10 cellular contexts compared by ENCODE assay signal in the genomic region with DNA sequence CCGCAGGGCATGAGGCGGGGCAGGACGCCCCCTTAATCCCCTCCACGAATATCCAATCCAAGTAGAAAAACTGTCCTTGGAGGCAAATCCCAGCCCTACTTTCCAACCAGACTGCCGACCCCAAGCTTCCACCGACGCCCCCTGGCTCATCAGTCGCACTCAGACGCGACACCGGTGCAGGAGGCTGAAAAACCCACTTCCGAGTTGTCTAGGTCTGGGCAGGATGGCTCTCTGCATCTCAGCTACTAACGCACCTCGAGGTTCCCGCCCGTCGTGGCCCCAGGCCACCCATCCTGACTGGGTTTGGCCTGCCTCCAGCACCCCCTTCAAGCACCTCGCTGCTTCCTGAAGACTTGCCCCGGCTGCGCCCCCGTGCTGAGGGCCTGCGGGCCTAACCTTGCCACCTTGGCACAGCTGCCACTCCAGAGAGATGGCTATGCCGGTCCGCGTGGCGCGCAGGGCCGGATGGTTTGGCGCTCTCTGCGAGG. TPM values are rescaled to one million over a fixed set of nuclear protein-coding genes. Genes with fewer than 3 reads are reported as not detected.
DNase-seq lines count a peak whose midpoint lies in the region; ATAC-seq, FAIRE-seq and TF ChIP-seq lines count a peak whose summit lies in the region.
"Had no signal": no experiment of that assay in that cellular context is flagged by ENCODE, and none has a peak within 500 bp of the region (broad histone marks: within the 10 kb centered on the region; RNA-seq: fewer than 3 reads in every experiment).

No MANE protein-coding gene starts in this region.

- dilution Hi-C loops in keratinocyte (cut with MboI; ENCODE audit: extremely low pct_ligation_motif_present, low sequenced_read_pairs) = no loop called here

- H3K9me3 ChIP-seq in HUES48 (ENCODE audit: control insufficient read depth, insufficient read depth, low read length) = no peaks in the 10 kb centered on the region
- H3K9me3 ChIP-seq in astrocyte (ENCODE audit: insufficient read depth, low read depth, low read length) = no peaks in the 10 kb centered on the region
- H3K9me3 ChIP-seq in keratinocyte (ENCODE audit: control insufficient read depth, low read depth, low read length) = no peaks in the 10 kb centered on the region

- DNase-seq in astrocyte (ENCODE audit: low read depth) (no peak), keratinocyte (ENCODE audit: low read depth, low spot score) (no peak), cerebellum (ENCODE audit: low spot score) (no peak), retina (no peak)
- DNase-seq in stimulated activated naive B cell treated with anti-CD40 and anti-IgM and Interleukin-4, amounts not matched to agents 10 μg/mL and 1 μg/mL and 100 μg/mL, for 72 hours = no peak

- no peaks in the 10 kb centered on the region; the same call in 1 of the 2 replicates for H3K36me3 ChIP-seq in HUES48 (ENCODE audit: control insufficient read depth, insufficient read depth, low read length)
- no peaks in the 10 kb centered on the region for H3K36me3 ChIP-seq in astrocyte (ENCODE audit: insufficient read depth, low read length)
- no peaks in the 10 kb centered on the region for H3K36me3 ChIP-seq in keratinocyte (ENCODE audit: control insufficient read depth in 2 of 2, extremely low read depth in 1 of 2, insufficient read depth in 2 of 2, low read length in 2 of 2)

- peak overlapping the region; percentile 84 for H3K4me3 Mint-ChIP-seq in astrocyte (ENCODE audit: unreplicated experiment)
- H3K4me3 Mint-ChIP-seq in stimulated activated naive B cell treated with anti-CD40 and anti-IgM and Interleukin-4, amounts not matched to agents 10 μg/mL and 1 μg/mL and 100 μg/mL, for 72 hours = peak overlapping the region; percentile 77 to 80

- H2AFZ ChIP-seq in astrocyte (ENCODE audit: low read depth, low read length) (peak overlapping the region; percentile 62), keratinocyte (ENCODE audit: control insufficient read depth, low read length) (peak overlapping the region; percentile 32)

- peaks cover 22% of the 10 kb centered on the region for H3K27me3 Mint-ChIP-seq in astrocyte (ENCODE audit: low read depth, unreplicated experiment)
- H3K27me3 Mint-ChIP-seq in stimulated activated naive B cell treated with anti-CD40 and anti-IgM and Interleukin-4, amounts not matched to agents 10 μg/mL and 1 μg/mL and 100 μg/mL, for 72 hours = peaks cover 57 to 79% of the 10 kb centered on the region in 2 donors

- no peaks in the 10 kb centered on the region for H3K9me1 ChIP-seq in keratinocyte (ENCODE audit: control insufficient read depth, extremely low read depth, insufficient read depth, low read length)

- FAIRE-seq in astrocyte (lab: Jason Lieb, UNC) = no peak
- no peak for FAIRE-seq in keratinocyte (lab: Jason Lieb, UNC)

- H3K27ac ChIP-seq in HUES48 (ENCODE audit: low read depth, low read length) (peak overlapping the region; percentile 71), astrocyte (ENCODE audit: low read depth, low read length) (no peak overlapping the region), keratinocyte (ENCODE audit: control insufficient read depth, insufficient read depth, low read length) (no peak overlapping the region)
- H3K27ac ChIP-seq: epithelial cell of prostate had no signal

- H3K4me1 Mint-ChIP-seq in astrocyte (ENCODE audit: low read depth, unreplicated experiment) = peaks cover 9% of the 10 kb centered on the region
- peaks cover 15 to 22% of the 10 kb centered on the region in 2 donors for H3K4me1 Mint-ChIP-seq in stimulated activated naive B cell treated with anti-CD40 and anti-IgM and Interleukin-4, amounts not matched to agents 10 μg/mL and 1 μg/mL and 100 μg/mL, for 72 hours

- no peaks in the 10 kb centered on the region for H3K36me3 Mint-ChIP-seq in astrocyte (ENCODE audit: low read depth, unreplicated experiment)
- no peaks in the 10 kb centered on the region for H3K36me3 Mint-ChIP-seq in stimulated activated naive B cell treated with anti-CD40 and anti-IgM and Interleukin-4, amounts not matched to agents 10 μg/mL and 1 μg/mL and 100 μg/mL, for 72 hours

- peak in 1 of 2 donors; percentile 31 for ATAC-seq in stimulated activated naive B cell treated with anti-CD40 and anti-IgM and Interleukin-4, amounts not matched to agents 10 μg/mL and 1 μg/mL and 100 μg/mL, for 72 hours (replicated peaks)
- no peak for ATAC-seq in GM19395 (IDR thresholded peaks at IDR 0.05; ENCODE audit: unreplicated experiment)
- ATAC-seq in HG02870 (IDR thresholded peaks at IDR 0.05; ENCODE audit: unreplicated experiment) = no peak

- H3K4me1 ChIP-seq in HUES48 (ENCODE audit: control insufficient read depth, insufficient read depth, low read length) (peaks cover 36% of the 10 kb centered on the region), astrocyte (ENCODE audit: insufficient read depth, low read length) (peaks cover 15% of the 10 kb centered on the region), keratinocyte (ENCODE audit: control insufficient read depth, extremely low read depth, insufficient read depth, low read length) (peaks cover 5% of the 10 kb centered on the region)

- TF ChIP-seq CTCF in astrocyte (IDR thresholded peaks at IDR 0.05; ENCODE audit: insufficient read depth, low read depth, low read length) (no peak), keratinocyte (optimal IDR thresholded peaks at IDR 0.05 in 1 of 3, IDR thresholded peaks at IDR 0.05 in 1 of 3, conservative IDR thresholded peaks at IDR 0.05 in 1 of 3; ENCODE audit: extremely low read depth in 1 of 3, insufficient read depth in 2 of 3, low read length in 3 of 3) (no peak)

- peak overlapping the region; percentile 87 for H3K4me3 ChIP-seq in HUES48 (ENCODE audit: low read depth, low read length)
- H3K4me3 ChIP-seq in astrocyte (ENCODE audit: insufficient read depth, low read depth, low read length) = peak overlapping the region; percentile 44
- peak overlapping the region in 1 of 3 experiments; percentile 21 for H3K4me3 ChIP-seq in keratinocyte (ENCODE audit: control insufficient read depth in 2 of 3, extremely low read depth in 1 of 3, insufficient read depth in 2 of 3, low read depth in 1 of 3, low read length in 3 of 3)

- H3K9me3 Mint-ChIP-seq in astrocyte (ENCODE audit: unreplicated experiment) = no peaks in the 10 kb centered on the region
- H3K9me3 Mint-ChIP-seq in stimulated activated naive B cell treated with anti-CD40 and anti-IgM and Interleukin-4, amounts not matched to agents 10 μg/mL and 1 μg/mL and 100 μg/mL, for 72 hours = no peaks in the 10 kb centered on the region

- H3K27me3 ChIP-seq in HUES48 (ENCODE audit: control insufficient read depth, insufficient read depth, low read length) = peaks cover 9% of the 10 kb centered on the region
- H3K27me3 ChIP-seq in astrocyte (ENCODE audit: insufficient read depth, low read length) = peaks cover 82% of the 10 kb centered on the region
- H3K27me3 ChIP-seq in keratinocyte (ENCODE audit: control insufficient read depth, extremely low read depth, insufficient read depth, low read length) = peaks cover 43% of the 10 kb centered on the region

- H3K4me2 ChIP-seq in astrocyte (ENCODE audit: low read length) (peak overlapping the region; percentile 98), keratinocyte (ENCODE audit: control insufficient read depth, extremely low read depth, insufficient read depth, low read depth, low read length) (peak overlapping the region; percentile 83)

- H3K27ac Mint-ChIP-seq in astrocyte (ENCODE audit: unreplicated experiment) = no peak overlapping the region
- no peak overlapping the region for H3K27ac Mint-ChIP-seq in stimulated activated naive B cell treated with anti-CD40 and anti-IgM and Interleukin-4, amounts not matched to agents 10 μg/mL and 1 μg/mL and 100 μg/mL, for 72 hours

- no peaks in the 10 kb centered on the region for H4K20me1 ChIP-seq in astrocyte (ENCODE audit: insufficient read depth, low read length)
- no peaks in the 10 kb centered on the region for H4K20me1 ChIP-seq in keratinocyte (ENCODE audit: control insufficient read depth, extremely low read depth, insufficient read depth, low read length)

- H3K9ac ChIP-seq in HUES48 (ENCODE audit: low read depth, low read length) (peak overlapping the region; percentile 47), astrocyte (ENCODE audit: low read length) (no peak overlapping the region), keratinocyte (ENCODE audit: control insufficient read depth, extremely low read depth, insufficient read depth, low read length) (no peak overlapping the region)

- H3K79me2 ChIP-seq in astrocyte (ENCODE audit: insufficient read depth, low read length) = no peaks in the 10 kb centered on the region
- no peaks in the 10 kb centered on the region for H3K79me2 ChIP-seq in keratinocyte (ENCODE audit: control insufficient read depth, insufficient read depth, low read length)

RNA-seq across cellular contexts. Expression of a gene that starts 15.5 kb away (rescaled TPM):
- total RNA-seq in astrocyte (5.7 and 6.2 TPM in 2 replicates), cerebellum (26.3 TPM)
- polyA plus RNA-seq in keratinocyte = 0.18 to 0.32 TPM (median 0.22 TPM) in 3 replicates
- 0.24 TPM for polyA plus RNA-seq in keratinocyte (2011; ENCODE audit: low read depth)
- 0.17 and 0.30 TPM in 2 replicates for polyA plus RNA-seq in keratinocyte (2011; cell fraction: cytosol; rRNA removed)
- polyA plus RNA-seq in keratinocyte (2011; cell fraction: nucleus; rRNA removed) = 0.25 and 0.91 TPM in 2 replicates
- polyA plus RNA-seq in keratinocyte (2012; ENCODE audit: low replicate concordance) = 0.54 and 3.3 TPM in 2 replicates
- 0.13 to 1.0 TPM (median 0.83 TPM) in 3 replicates for polyA minus RNA-seq in keratinocyte
- polyA minus RNA-seq in keratinocyte (2011; cell fraction: cytosol; rRNA and poly(A)+ RNA removed) = 0.96 TPM
- polyA minus RNA-seq in keratinocyte (2011; cell fraction: nucleus; rRNA and poly(A)+ RNA removed) = 0.63 TPM in 1 of 2 replicates, not detected in the other
- total RNA-seq: T-helper 2 cell treated with Interferon-gamma antibody and Interleukin-4, amounts not matched to agents 100 ng/mL and 5 ng/mL, for 36 hours had no signal
